14 cellular contexts compared by ENCODE assay signal in the genomic region with DNA sequence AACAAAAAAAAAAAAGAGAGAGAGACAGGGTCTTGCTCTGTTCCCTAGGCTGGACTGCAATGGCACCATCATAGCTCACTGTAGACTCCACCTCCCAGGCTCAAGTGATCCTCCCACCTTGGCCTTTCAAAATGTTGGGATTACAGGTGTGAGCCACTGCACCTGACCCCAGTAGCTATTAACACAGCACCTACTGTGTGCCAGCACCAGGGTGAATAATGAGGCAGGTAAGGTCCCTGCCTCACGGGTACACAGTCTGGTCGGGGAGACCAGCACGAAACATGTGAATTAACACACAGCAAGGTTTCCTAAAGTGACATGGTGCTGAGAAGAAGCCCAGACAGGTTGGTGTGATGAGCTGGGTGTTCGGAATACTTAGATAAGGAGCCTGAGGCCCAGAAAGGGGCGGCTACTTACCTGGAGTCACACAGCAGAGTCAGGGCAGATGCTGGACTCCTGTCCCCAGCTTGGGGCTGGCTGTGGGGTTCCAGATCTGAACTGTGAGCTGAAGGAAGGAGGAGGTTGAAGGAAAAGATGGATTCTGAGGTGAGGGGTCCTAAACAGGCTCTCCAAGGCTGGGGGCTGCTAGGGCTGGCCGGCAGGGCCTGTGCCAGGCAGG. TPM values are rescaled to one million over a fixed set of nuclear protein-coding genes. Genes with fewer than 3 reads are reported as not detected.
A peak's percentile ranks its signal among the peaks of the same experiment; 100 is the strongest.
DNase-seq lines count a peak whose midpoint lies in the region; ATAC-seq and TF ChIP-seq lines count a peak whose summit lies in the region.
"Had no signal": no experiment of that assay in that cellular context is flagged by ENCODE, and none has a peak within 500 bp of the region (broad histone marks: within the 10 kb centered on the region; RNA-seq: fewer than 3 reads in every experiment).

No MANE protein-coding gene starts in this region.

- DNase-seq in mesenchymal stem cell (no peak), NCI-H1105 (lab: John Stamatoyannopoulos, UW) (no peak), RPMI8226 (no peak), NCI-H146 treated with DMSO at 0.1 percent for 48 hours (lab: John Stamatoyannopoulos, UW; ENCODE audit: unreplicated experiment) (no peak)
- DNase-seq: BE2C; CD4-positive, alpha-beta memory T cell; GF-D8 had no signal

- no peak for TF ChIP-seq CTCF in HEK293 (tag by site-specific recombination; IDR thresholded peaks at IDR 0.05)

- peak overlapping the region; percentile 63 for H3K27ac Mint-ChIP-seq in activated T-helper 17 cell treated with anti-CD3 and anti-CD28 coated beads, Interleukin-2, amount 50 U/mL, for 72 hours
- H3K27ac Mint-ChIP-seq: CD4-positive, alpha-beta memory T cell had no signal

- peak overlapping the region; percentile 16 for H2BK15ac ChIP-seq in mesenchymal stem cell (ENCODE audit: low read depth, poor library complexity, severe bottlenecking)

- no peaks in the 10 kb centered on the region for H3K27me3 Mint-ChIP-seq in activated T-helper 17 cell treated with anti-CD3 and anti-CD28 coated beads, Interleukin-2, amount 50 U/mL, for 72 hours
- H3K27me3 Mint-ChIP-seq: CD4-positive, alpha-beta memory T cell had no signal

- no peaks in the 10 kb centered on the region for H3K9me3 Mint-ChIP-seq in activated T-helper 17 cell treated with anti-CD3 and anti-CD28 coated beads, Interleukin-2, amount 50 U/mL, for 72 hours
- H3K9me3 Mint-ChIP-seq: CD4-positive, alpha-beta memory T cell had no signal

- ATAC-seq in activated T-helper 17 cell treated with anti-CD3 and anti-CD28 coated beads, Interleukin-2, amount 50 U/mL, for 72 hours (replicated peaks) = no peak
- no peak for ATAC-seq in HG03442 (IDR thresholded peaks at IDR 0.05; ENCODE audit: unreplicated experiment)
- ATAC-seq: HCT116 had no signal

- H3K27ac ChIP-seq in HEK293 (ENCODE audit: extremely low read depth, low read depth, low read length) (no peak overlapping the region), mesenchymal stem cell (ENCODE audit: low read length, poor library complexity, severe bottlenecking) (no peak overlapping the region)
- H3K27ac ChIP-seq: C4-2B had no signal

- no peaks in the 10 kb centered on the region for H3K9me3 ChIP-seq in HEK293 (ENCODE audit: control insufficient read depth, insufficient read depth, low read depth, low read length)
- no peaks in the 10 kb centered on the region for H3K9me3 ChIP-seq in mesenchymal stem cell (ENCODE audit: control insufficient read depth, low read length)
- H3K9me3 ChIP-seq: BE2C had no signal

- no peak overlapping the region for H3K4ac ChIP-seq in mesenchymal stem cell (ENCODE audit: low read depth in 1 of 2, low read length in 2 of 2)

- no peaks in the 10 kb centered on the region for H3K36me3 ChIP-seq in HEK293 (ENCODE audit: control insufficient read depth in 2 of 2, insufficient read depth in 1 of 2, low read length in 2 of 2)
- no peaks in the 10 kb centered on the region for H3K36me3 ChIP-seq in mesenchymal stem cell (ENCODE audit: control insufficient read depth in 1 of 2, insufficient read depth in 2 of 2, low read depth in 1 of 2, low read length in 2 of 2)
- H3K36me3 ChIP-seq: BE2C had no signal

- H3K18ac ChIP-seq in mesenchymal stem cell (ENCODE audit: low read depth in 1 of 2, low read length in 2 of 2) = no peak overlapping the region

- no peak overlapping the region for H3K23ac ChIP-seq in mesenchymal stem cell (ENCODE audit: low read length in 2 of 2)

- no peak overlapping the region for H2BK5ac ChIP-seq in mesenchymal stem cell (ENCODE audit: low read depth, low read length, poor library complexity, severe bottlenecking)

- no peaks in the 10 kb centered on the region for H3K79me1 ChIP-seq in mesenchymal stem cell (replicated peaks; ENCODE audit: low read length, poor library complexity, severe bottlenecking)

- H3K9ac ChIP-seq in mesenchymal stem cell (ENCODE audit: low read length) = no peak overlapping the region

- H2AK5ac ChIP-seq in mesenchymal stem cell (ENCODE audit: low read length, severe bottlenecking) = no peak overlapping the region

- no peaks in the 10 kb centered on the region for H3K4me1 ChIP-seq in HEK293 (ENCODE audit: control insufficient read depth, insufficient read depth, low read length)
- no peaks in the 10 kb centered on the region for H3K4me1 ChIP-seq in mesenchymal stem cell (ENCODE audit: control insufficient read depth, insufficient read depth, low read depth, low read length)
- H3K4me1 ChIP-seq: BE2C had no signal

- H2AFZ ChIP-seq in mesenchymal stem cell (ENCODE audit: low read depth, low read length) = no peak overlapping the region

- POLR2A ChIA-PET in HEK293 (lab: Yijun Ruan, JAX) = interaction anchor here (0.6 to 1.1 kb wide), 3 partner anchors 15 to 54 kb away, joined by 3 to 4 read pairs (median 4); no protein-coding TSS in a partner anchor

- H3K36me3 Mint-ChIP-seq in activated T-helper 17 cell treated with anti-CD3 and anti-CD28 coated beads, Interleukin-2, amount 50 U/mL, for 72 hours (ENCODE audit: low read depth) = no peaks in the 10 kb centered on the region
- H3K36me3 Mint-ChIP-seq: CD4-positive, alpha-beta memory T cell had no signal

- H4K91ac ChIP-seq in mesenchymal stem cell (ENCODE audit: low read length) = no peak overlapping the region

- H3K4me3 Mint-ChIP-seq in activated T-helper 17 cell treated with anti-CD3 and anti-CD28 coated beads, Interleukin-2, amount 50 U/mL, for 72 hours = no peak overlapping the region
- H3K4me3 Mint-ChIP-seq: CD4-positive, alpha-beta memory T cell had no signal

- no peak overlapping the region for H4K8ac ChIP-seq in mesenchymal stem cell (ENCODE audit: low read length)

- H3K27me3 ChIP-seq in mesenchymal stem cell (ENCODE audit: control insufficient read depth in 1 of 2, insufficient read depth in 1 of 2, low read length in 2 of 2) = no peaks in the 10 kb centered on the region
- H3K27me3 ChIP-seq: BE2C had no signal

- H2BK12ac ChIP-seq in mesenchymal stem cell (ENCODE audit: low read length in 2 of 2) = no peak overlapping the region

- H2BK120ac ChIP-seq in mesenchymal stem cell (ENCODE audit: low read depth, low read length) = no peak overlapping the region

- CTCF ChIA-PET in HEK293 (lab: Yijun Ruan, JAX) = interaction anchor here (0.8 to 1.7 kb wide), 2 partner anchors 11 to 75 kb away, joined by 3 to 7 read pairs; no protein-coding TSS in a partner anchor

- no peak overlapping the region for H3K4me2 ChIP-seq in mesenchymal stem cell (ENCODE audit: low read length, poor library complexity, severe bottlenecking)

- H3K4me3 ChIP-seq in HEK293 (ENCODE audit: low read depth, low read length) (no peak overlapping the region), mesenchymal stem cell (ENCODE audit: insufficient read depth in 1 of 2, low read depth in 1 of 2, low read length in 2 of 2) (no peak overlapping the region)

- no peak overlapping the region for H3K14ac ChIP-seq in mesenchymal stem cell (ENCODE audit: low read length in 2 of 2)

- H3K4me1 Mint-ChIP-seq in activated T-helper 17 cell treated with anti-CD3 and anti-CD28 coated beads, Interleukin-2, amount 50 U/mL, for 72 hours = no peaks in the 10 kb centered on the region

- WGBS in mesenchymal stem cell = 93% methylated on average over 6 of the region's 6 CpGs

TF ChIP-seq in HEK293, 187 proteins besides CTCF, POLR2A, EP300 and RAD21:
- 0 out of 2 replicates have a peak, but pooled peaks have one; percentile 13 for TF ChIP-seq ZNF768 (tag by site-specific recombination; IDR thresholded peaks at IDR 0.05)
- TF ChIP-seq, protein P1, sequence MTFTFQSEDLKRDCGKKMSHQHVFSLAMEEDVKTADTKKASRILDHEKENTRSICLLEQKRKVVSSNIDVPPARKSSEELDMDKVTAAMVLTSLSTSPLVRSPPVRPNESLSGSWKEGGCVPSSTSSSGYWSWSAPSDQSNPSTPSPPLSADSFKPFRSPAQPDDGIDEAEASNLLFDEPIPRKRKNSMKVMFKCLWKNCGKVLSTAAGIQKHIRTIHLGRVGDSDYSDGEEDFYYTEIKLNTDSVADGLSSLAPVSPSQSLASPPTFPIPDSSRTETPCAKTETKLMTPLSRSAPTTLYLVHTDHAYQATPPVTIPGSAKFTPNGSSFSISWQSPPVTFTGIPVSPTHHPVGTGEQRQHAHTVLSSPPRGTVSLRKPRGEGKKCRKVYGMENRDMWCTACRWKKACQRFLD (tag by site-specific recombination; IDR thresholded peaks at IDR 0.05) = no peak
TF ChIP-seq in HEK293: peak in this region for 1.

RNA-seq across cellular contexts. Expression of a gene that starts 10.5 kb away (rescaled TPM):
- total RNA-seq in activated T-helper 17 cell treated with anti-CD3 and anti-CD28 coated beads, Interleukin-2, amount 50 U/mL, for 72 hours = 10 to 100 TPM; 32.2 to 40.7 TPM
- 21.4 TPM for polyA plus RNA-seq in mesenchymal stem cell (2013, experiment 1 of 2)
- 20.2 TPM for polyA plus RNA-seq in mesenchymal stem cell (2013, experiment 2 of 2)

RNA-seq across cellular contexts. Expression of a gene that starts 16.5 kb away (rescaled TPM):
- under 1 TPM; 0.15 to 0.26 TPM for total RNA-seq in activated T-helper 17 cell treated with anti-CD3 and anti-CD28 coated beads, Interleukin-2, amount 50 U/mL, for 72 hours
- 6.7 TPM for polyA plus RNA-seq in mesenchymal stem cell (2013, experiment 1 of 2)
- polyA plus RNA-seq in mesenchymal stem cell (2013, experiment 2 of 2) = 7.0 TPM
- total RNA-seq: H4, HT1080 had no signal
- polyA plus RNA-seq: CD4-positive, alpha-beta memory T cell had no signal

RNA-seq across cellular contexts. Expression of a gene that starts 19.0 kb away (rescaled TPM):
- 10 to 100 TPM; 34.1 to 39.3 TPM for total RNA-seq in activated T-helper 17 cell treated with anti-CD3 and anti-CD28 coated beads, Interleukin-2, amount 50 U/mL, for 72 hours
- 34.4 TPM for polyA plus RNA-seq in mesenchymal stem cell (2013, experiment 1 of 2)
- 34.2 TPM for polyA plus RNA-seq in mesenchymal stem cell (2013, experiment 2 of 2)

RNA-seq across cellular contexts. Expression of a gene that starts 36.0 kb away (rescaled TPM):
- total RNA-seq in activated T-helper 17 cell treated with anti-CD3 and anti-CD28 coated beads, Interleukin-2, amount 50 U/mL, for 72 hours = 10 to 100 TPM; 12.4 to 25.8 TPM
- polyA plus RNA-seq in mesenchymal stem cell (2013, experiment 1 of 2) = 63.4 TPM
- 64.8 TPM for polyA plus RNA-seq in mesenchymal stem cell (2013, experiment 2 of 2)

RNA-seq across cellular contexts. Expression of a gene that starts 44.7 kb away (rescaled TPM):
- total RNA-seq in activated T-helper 17 cell treated with anti-CD3 and anti-CD28 coated beads, Interleukin-2, amount 50 U/mL, for 72 hours = 10 to 100 TPM; 27.5 to 33.7 TPM
- polyA plus RNA-seq in mesenchymal stem cell (2013, experiment 1 of 2) = 11.7 TPM
- polyA plus RNA-seq in mesenchymal stem cell (2013, experiment 2 of 2) = 10.9 TPM
